ENCODE assay signal across 17 cellular contexts in the genomic region with DNA sequence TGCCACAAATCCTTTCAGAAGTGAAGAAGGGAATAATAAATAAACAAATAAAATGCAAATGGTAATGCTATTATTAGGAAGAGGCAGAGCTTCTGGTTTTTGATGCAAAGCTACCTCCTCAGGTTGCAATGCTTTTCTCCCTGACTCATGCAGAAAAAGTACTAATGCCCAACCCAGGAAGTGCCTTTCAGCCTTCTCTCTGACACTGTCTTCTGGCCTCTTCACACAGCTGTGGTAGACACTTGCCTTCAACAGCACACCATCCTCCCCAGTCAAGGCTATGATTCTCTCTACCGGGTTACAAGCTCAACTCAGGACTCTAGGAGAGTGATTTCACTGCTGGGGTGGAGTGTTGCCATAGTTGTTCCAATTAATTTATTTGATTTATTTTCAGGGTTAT. TPM values are rescaled to one million over a fixed set of nuclear protein-coding genes. Genes with fewer than 3 reads are reported as not detected.
DNase-seq lines count a peak whose midpoint lies in the region; ATAC-seq and TF ChIP-seq lines count a peak whose summit lies in the region.
"Had no signal": no experiment of that assay in that cellular context is flagged by ENCODE, and none has a peak within 500 bp of the region (broad histone marks: within the 10 kb centered on the region; RNA-seq: fewer than 3 reads in every experiment).

No MANE protein-coding gene starts in this region.

- H3K9me3 ChIP-seq in mesenchymal stem cell (ENCODE audit: control insufficient read depth, low read length) = no peaks in the 10 kb centered on the region
- H3K9me3 ChIP-seq: pancreas had no signal

- no peak overlapping the region for H4K8ac ChIP-seq in mesenchymal stem cell (ENCODE audit: low read length)

- H3K4me3 ChIP-seq in astrocyte of the spinal cord (ENCODE audit: low read depth, low read length) (no peak overlapping the region), mesenchymal stem cell (ENCODE audit: insufficient read depth in 1 of 2, low read depth in 1 of 2, low read length in 2 of 2) (no peak overlapping the region)
- H3K4me3 ChIP-seq: dorsolateral prefrontal cortex, lung, pancreas had no signal

- H2BK120ac ChIP-seq in mesenchymal stem cell (ENCODE audit: low read depth, low read length) = no peak overlapping the region

- H3K4ac ChIP-seq in mesenchymal stem cell (ENCODE audit: low read depth in 1 of 2, low read length in 2 of 2) = no peak overlapping the region

- no peak overlapping the region for H2BK5ac ChIP-seq in mesenchymal stem cell (ENCODE audit: low read depth, low read length, poor library complexity, severe bottlenecking)

- no CpG with 5 or more reads among the region's 1 CpG for WGBS in mesenchymal stem cell

- no peaks in the 10 kb centered on the region for H3K27me3 ChIP-seq in mesenchymal stem cell (ENCODE audit: control insufficient read depth in 1 of 2, insufficient read depth in 1 of 2, low read length in 2 of 2)
- H3K27me3 ChIP-seq: dorsolateral prefrontal cortex, pancreas had no signal

- H2BK15ac ChIP-seq in mesenchymal stem cell (ENCODE audit: low read depth, poor library complexity, severe bottlenecking) = no peak overlapping the region

- TF ChIP-seq CTCF in GM13976 (IDR thresholded peaks at IDR 0.05; ENCODE audit: borderline replicate concordance, control extremely low read depth, extremely low read depth, insufficient read depth, missing control alignments) = no peak
- TF ChIP-seq CTCF in astrocyte of the spinal cord (IDR thresholded peaks at IDR 0.05; ENCODE audit: low read depth, low read length) = no peak

- no peaks in the 10 kb centered on the region for H3K36me3 ChIP-seq in mesenchymal stem cell (ENCODE audit: control insufficient read depth in 1 of 2, insufficient read depth in 2 of 2, low read depth in 1 of 2, low read length in 2 of 2)
- H3K36me3 ChIP-seq: pancreas had no signal

- H3K18ac ChIP-seq in mesenchymal stem cell (ENCODE audit: low read depth in 1 of 2, low read length in 2 of 2) = no peak overlapping the region

- H3K9ac ChIP-seq in mesenchymal stem cell (ENCODE audit: low read length) = no peak overlapping the region

- no peak overlapping the region for H4K91ac ChIP-seq in mesenchymal stem cell (ENCODE audit: low read length)

- H3K4me1 ChIP-seq in mesenchymal stem cell (ENCODE audit: control insufficient read depth, insufficient read depth, low read depth, low read length) = peaks cover 5% of the 10 kb centered on the region
- H3K4me1 ChIP-seq: pancreas had no signal

- no peak overlapping the region for H2AK5ac ChIP-seq in mesenchymal stem cell (ENCODE audit: low read length, severe bottlenecking)

- H2AFZ ChIP-seq in mesenchymal stem cell (ENCODE audit: low read depth, low read length) = no peak overlapping the region

- no peak for ATAC-seq in HG02852 (IDR thresholded peaks at IDR 0.05; ENCODE audit: unreplicated experiment)
- ATAC-seq: pancreas; stimulated activated naive B cell treated with anti-CD40 and anti-IgM and Interleukin-4, amounts not matched to agents 10 μg/mL and 1 μg/mL and 100 μg/mL, for 72 hours had no signal

- no peak overlapping the region for H2BK12ac ChIP-seq in mesenchymal stem cell (ENCODE audit: low read length in 2 of 2)

- in situ Hi-C loops in GM13976 (cut with MboI; ENCODE audit: low sequenced_read_pairs, unreplicated experiment) (no loop called here), astrocyte of the spinal cord (cut with HindIII; ENCODE audit: low sequenced_read_pairs) (no loop called here)

- DNase-seq in GM13976 (ENCODE audit: low spot score) (peak; percentile 37), HT1080 (ENCODE audit: low read depth) (peak; percentile 73), astrocyte of the spinal cord (ENCODE audit: low read depth, low spot score) (peak; percentile 53), mesenchymal stem cell (peak; percentile 76), OCI-M1 (lab: John Stamatoyannopoulos, UW) (no peak), SHP77 treated with DMSO at 0.1 percent for 48 hours (lab: John Stamatoyannopoulos, UW) (no peak), caudate nucleus (lab: John Stamatoyannopoulos, UW) (no peak)
- DNase-seq: activated CD8-positive, alpha-beta memory T cell treated with anti-CD3 and anti-CD28 coated beads for 24 hours; activated naive CD8-positive, alpha-beta T cell treated with anti-CD3 and anti-CD28 coated beads, Interleukin-2, amount 10 ng/mL, durations not matched to agents 7 days and 5 days; dorsolateral prefrontal cortex; hippocampal formation; NCI-H1694; pancreas; stimulated activated naive B cell treated with anti-CD40 and anti-IgM and Interleukin-4, amounts not matched to agents 10 μg/mL and 1 μg/mL and 100 μg/mL, for 72 hours had no signal

- no peak overlapping the region for H3K4me2 ChIP-seq in mesenchymal stem cell (ENCODE audit: low read length, poor library complexity, severe bottlenecking)

- no peaks in the 10 kb centered on the region for H3K79me1 ChIP-seq in mesenchymal stem cell (replicated peaks; ENCODE audit: low read length, poor library complexity, severe bottlenecking)

- H3K14ac ChIP-seq in mesenchymal stem cell (ENCODE audit: low read length in 2 of 2) = no peak overlapping the region

- H3K23ac ChIP-seq in mesenchymal stem cell (ENCODE audit: low read length in 2 of 2) = no peak overlapping the region

- H3K27ac ChIP-seq in mesenchymal stem cell (ENCODE audit: low read length, poor library complexity, severe bottlenecking) (no peak overlapping the region), caudate nucleus (ENCODE audit: low read depth, low read length) (no peak overlapping the region)
- H3K27ac ChIP-seq: pancreas had no signal

RNA-seq across cellular contexts. Expression of gene GALNT15, which starts 27.3 kb away (rescaled TPM):
- 0.13 and 0.26 TPM in 2 replicates for total RNA-seq in HT1080 (2014; rRNA removed; shearing (Covaris generic))
- 1.7 and 2.2 TPM in 2 replicates for polyA plus RNA-seq in HT1080 (2015; cell fraction: cytosol; rRNA removed)
- polyA plus RNA-seq in HT1080 (2015; cell fraction: nucleus; rRNA removed) = 2.0 and 3.0 TPM in 2 replicates
- 0.69 TPM for polyA plus RNA-seq in mesenchymal stem cell (2013, experiment 1 of 2)
- polyA plus RNA-seq in mesenchymal stem cell (2013, experiment 2 of 2) = 0.86 TPM
- total RNA-seq: activated naive CD8-positive, alpha-beta T cell treated with anti-CD3 and anti-CD28 coated beads, Interleukin-2, amount 10 ng/mL, durations not matched to agents 7 days and 5 days; G401 had no signal

Comparison
In these comparisons a context has a peak if more than half of its experiments do, and no peak if none do; other contexts are left out.
1. DNase-seq: peak in GM13976 (single experiment), HT1080 (single experiment), astrocyte of the spinal cord (single experiment) and mesenchymal stem cell (single experiment); none in OCI-M1 (single experiment), SHP77 treated with DMSO at 0.1 percent for 48 hours (single experiment) and caudate nucleus (0 of 61).